ENCODE assay signal across 20 cellular contexts in genomic region chr1:44499306-44499705, GRCh38.
"Had no signal": no experiment of that assay in that cellular context is flagged by ENCODE, and none has a peak within 500 bp of the region (broad histone marks: within the 10 kb centered on the region; RNA-seq: fewer than 3 reads in every experiment).

No MANE protein-coding gene starts in this region.

- ATAC-seq: activated CD8-positive, alpha-beta memory T cell treated with anti-CD3 and anti-CD28 coated beads, Interleukin-2, amount 10 ng/mL, durations not matched to agents 7 days and 5 days; activated naive CD4-positive, alpha-beta T cell treated with anti-CD3 and anti-CD28 coated beads, Interleukin-2, amount 50 U/mL, for 72 hours; esophagus mucosa; sciatic nerve had no signal

- H3K27ac ChIP-seq: brain microvascular endothelial cell, prostate gland, suprapubic skin, upper lobe of left lung had no signal

- H3K9me3 ChIP-seq: prostate gland, spleen, suprapubic skin, upper lobe of left lung had no signal

- H3K27me3 ChIP-seq: upper lobe of left lung had no signal

- H3K4me3 ChIP-seq: prostate gland, spleen, suprapubic skin, upper lobe of left lung had no signal

- FAIRE-seq: endometrium, TTC549 had no signal

- H3K4me1 ChIP-seq: prostate gland had no signal

- H3K36me3 ChIP-seq: brain microvascular endothelial cell, prostate gland, spleen, suprapubic skin, upper lobe of left lung had no signal

- DNase-seq: activated CD4-positive, alpha-beta T cell treated with anti-CD3 and anti-CD28 coated beads for 1 hour; activated CD4-positive, alpha-beta T cell treated with anti-CD3 and anti-CD28 coated beads, Interleukin-2, amount 50 U/mL, for 48 hours; activated CD8-positive, alpha-beta memory T cell treated with anti-CD3 and anti-CD28 coated beads, Interleukin-2, amount 10 ng/mL, durations not matched to agents 7 days and 5 days; activated effector memory CD4-positive, alpha-beta T cell treated with Interleukin-2 at 50 U/mL for 16 hours; activated T-cell treated with anti-CD3 and anti-CD28 coated beads, Interleukin-2, amount 50 U/mL, for 24 hours; amygdala; brain microvascular endothelial cell; glutamatergic neuron; immature natural killer cell; spleen; stimulated activated CD4-positive, alpha-beta T cell treated with anti-CD3 and anti-CD28 coated beads, Interleukin-2, amount 100 ng/mL, for 24 hours; stimulated activated naive CD4-positive, alpha-beta T cell; upper lobe of left lung had no signal
